In genomic region chr9:74543145-74543544, GRCh38 we compare ENCODE assay signal across 27 cellular contexts. TPM values are rescaled to one million over a fixed set of nuclear protein-coding genes. Genes with fewer than 3 reads are reported as not detected.
"Had no signal": no experiment of that assay in that cellular context is flagged by ENCODE, and none has a peak within 500 bp of the region (broad histone marks: within the 10 kb centered on the region; RNA-seq: fewer than 3 reads in every experiment).

No MANE protein-coding gene starts in this region.

- ATAC-seq: activated CD4-positive, alpha-beta T cell treated with anti-CD3 and anti-CD28 coated beads for 36 hours; activated CD4-positive, CD25-positive, alpha-beta regulatory T cell treated with anti-CD3 and anti-CD28 coated beads, Interleukin-2, amount 50 U/mL, for 24 hours; activated CD8-positive, alpha-beta T cell treated with anti-CD3 and anti-CD28 coated beads, Interleukin-2, amount 10 ng/mL, durations not matched to agents 7 days and 5 days; body of pancreas; Panc1 had no signal

- H3K27ac ChIP-seq: body of pancreas, breast epithelium, SJCRH30, SK-N-MC had no signal

- DNase-seq: activated CD4-positive, alpha-beta T cell treated with anti-CD3 and anti-CD28 coated beads for 36 hours; activated CD4-positive, alpha-beta T cell treated with anti-CD3 and anti-CD28 coated beads, Interleukin-2, amount 10 ng/mL, durations not matched to agents 7 days and 5 days; activated CD4-positive, alpha-beta T cell treated with anti-CD3 and anti-CD28 coated beads, Interleukin-2, amount 50 U/mL, for 48 hours; activated CD8-positive, alpha-beta T cell treated with anti-CD3 and anti-CD28 coated beads, Interleukin-2, amount 10 ng/mL, durations not matched to agents 7 days and 5 days; activated gamma-delta T cell; activated naive CD4-positive, alpha-beta T cell treated with Interleukin-2 at 50 U/mL for 16 hours; activated naive CD8-positive, alpha-beta T cell treated with anti-CD3 and anti-CD28 coated beads, Interleukin-2, amount 10 ng/mL, durations not matched to agents 7 days and 5 days; activated T-cell treated with anti-CD3 and anti-CD28 coated beads, Interleukin-2, amount 50 U/mL, for 24 hours; body of pancreas; Karpas-422; KBM-7; MG63; NCI-H1048; NCI-H1105 treated with DMSO at 0.1 percent for 48 hours; NCI-H1436; NCI-H1694; NCI-H1930; NCI-H2081 treated with DMSO at 0.1 percent for 48 hours; NCI-H226; NCI-H524 treated with DMSO at 0.1 percent for 48 hours; SHP77; SJCRH30 had no signal

RNA-seq across cellular contexts. Expression of gene RORB, which starts 46.0 kb away (rescaled TPM):
- total RNA-seq: activated CD4-positive, alpha-beta T cell treated with anti-CD3 and anti-CD28 coated beads, Interleukin-2, amount 10 ng/mL, durations not matched to agents 7 days and 5 days; NCI-H460; SJCRH30 had no signal
